In genomic region chr14:64338616-64339316, GRCh38 we compare ENCODE assay signal across 8 cellular contexts. TPM values are rescaled to one million over a fixed set of nuclear protein-coding genes. Genes with fewer than 3 reads are reported as not detected.
DNase-seq lines count a peak whose midpoint lies in the region; ATAC-seq, FAIRE-seq and TF ChIP-seq lines count a peak whose summit lies in the region.

No MANE protein-coding gene starts in this region.

- H3K4me1 Mint-ChIP-seq in Calu3 (ENCODE audit: low read depth, unreplicated experiment): peaks cover 12% of the 10 kb centered on the region

- FAIRE-seq in endometrium (lab: Jason Lieb, UNC): peak; percentile 90

- peak; percentile 88 for ATAC-seq in GM21423 (IDR thresholded peaks at IDR 0.05; ENCODE audit: unreplicated experiment)

- H3K4me3 Mint-ChIP-seq in Calu3 (ENCODE audit: low read depth, unreplicated experiment): peak overlapping the region; percentile 88

- no peak for TF ChIP-seq CTCF in Calu3 (IDR thresholded peaks at IDR 0.05; ENCODE audit: unreplicated experiment)

- H3K27me3 Mint-ChIP-seq in Calu3 (ENCODE audit: unreplicated experiment): no peaks in the 10 kb centered on the region

- H3K27me3 ChIP-seq in HUES48 (ENCODE audit: control insufficient read depth, insufficient read depth, low read length) (no peaks in the 10 kb centered on the region), NT2/D1 (ENCODE audit: insufficient read depth, insufficient read length) (no peaks in the 10 kb centered on the region)

- WGBS in mesodermal cell (ENCODE audit: insufficient coverage in 2 of 2), 2 experiments: 1 to 2% methylated on average over 33 to 34 of the region's 49 CpGs

- no TSS peak for BruUV-seq in Calu3 (replicated peaks; lab: Mats Ljungman, UMichigan)

- H3K9me3 ChIP-seq in HUES48 (ENCODE audit: control insufficient read depth, insufficient read depth, low read length) (peaks cover 10% of the 10 kb centered on the region; the same call in 1 of the 2 replicates), NT2/D1 (ENCODE audit: insufficient read depth, low read length) (peaks cover 20% of the 10 kb centered on the region), mesodermal cell (ENCODE audit: control insufficient read depth, low read length) (peaks cover 14% of the 10 kb centered on the region)

- H3K4me1 ChIP-seq in HUES48 (ENCODE audit: control insufficient read depth, insufficient read depth, low read length) (peaks cover 10% of the 10 kb centered on the region), NT2/D1 (ENCODE audit: insufficient read depth, insufficient read length) (no peaks in the 10 kb centered on the region), mesodermal cell (ENCODE audit: control insufficient read depth, insufficient read depth, low read length, poor library complexity, severe bottlenecking) (no peaks in the 10 kb centered on the region)

- H3K9me3 Mint-ChIP-seq in Calu3 (ENCODE audit: low read depth, unreplicated experiment): peaks cover 6% of the 10 kb centered on the region

- H3K4me3 ChIP-seq in HUES48 (ENCODE audit: low read depth, low read length) (peak overlapping the region; percentile 93), NT2/D1 (ENCODE audit: insufficient read length, low read depth) (peak overlapping the region; percentile 66), mesodermal cell (ENCODE audit: extremely low read depth, insufficient read depth, low read length, poor library complexity, severe bottlenecking) (peak overlapping the region; percentile 69)

- intact Hi-C loops in Calu3 (cut with micrococcal nuclease; ENCODE audit: unreplicated experiment): no loop called here

- H3K9ac ChIP-seq in HUES48 (ENCODE audit: low read depth, low read length) (peak overlapping the region; percentile 78), NT2/D1 (ENCODE audit: insufficient read length, low read depth) (peak overlapping the region; percentile 90)

- peak; percentile 93 for DNase-seq in Calu3
- peak; percentile 92 for DNase-seq in NT2/D1 (ENCODE audit: low read depth, low spot score)
- DNase-seq in activated CD8-positive, alpha-beta memory T cell treated with anti-CD3 and anti-CD28 coated beads, Interleukin-2, amount 50 U/mL, for 24 hours (ENCODE audit: extremely low read depth): peak; percentile 78
- DNase-seq in stimulated activated CD8-positive, alpha-beta memory T cell treated with anti-CD3 and anti-CD28 coated beads, Interleukin-15, amount 100 ng/mL, for 24 hours (ENCODE audit: low read depth): peak; percentile 71

- H3K36me3 ChIP-seq in HUES48 (ENCODE audit: control insufficient read depth, insufficient read depth, low read length): no peaks in the 10 kb centered on the region
- H3K36me3 ChIP-seq in NT2/D1 (ENCODE audit: insufficient read depth, insufficient read length, low read length): no peaks in the 10 kb centered on the region
- H3K36me3 ChIP-seq in mesodermal cell (ENCODE audit: control insufficient read depth, insufficient read depth, low read length): no peaks in the 10 kb centered on the region

- H3K27ac ChIP-seq in HUES48 (ENCODE audit: low read depth, low read length) (peak overlapping the region; percentile 93), mesodermal cell (ENCODE audit: low read depth, low read length, severe bottlenecking) (peak overlapping the region; percentile 61)

- peaks cover 16% of the 10 kb centered on the region for H3K36me3 Mint-ChIP-seq in Calu3 (ENCODE audit: insufficient read depth, unreplicated experiment)

- peak overlapping the region; percentile 78 for H3K27ac Mint-ChIP-seq in Calu3 (ENCODE audit: unreplicated experiment)

- CTCF ChIA-PET in Calu3 (lab: Charles Lee): interaction anchor here (0.9 to 1.4 kb wide), 2 partner anchors 35 to 140 kb away, joined by 3 to 5 read pairs; no protein-coding TSS in a partner anchor

RNA-seq across cellular contexts. Expression of gene ESR2, which starts 44.6 kb away (rescaled TPM):
- 0.12 TPM in 1 of 2 replicates, not detected in the other for total RNA-seq in Calu3 (2022)
- 0.18 TPM for polyA plus RNA-seq in mesodermal cell (2013, experiment 1 of 2)
- polyA plus RNA-seq in mesodermal cell (2013, experiment 2 of 2): not detected

RNA-seq across cellular contexts. Expression of gene MTHFD1, which starts 49.4 kb away (rescaled TPM):
- total RNA-seq in Calu3 (2022): 155 and 164 TPM in 2 replicates
- 52.3 TPM for polyA plus RNA-seq in mesodermal cell (2013, experiment 1 of 2)
- 52.0 TPM for polyA plus RNA-seq in mesodermal cell (2013, experiment 2 of 2)

Comparison
In these comparisons a context has a peak if more than half of its experiments do, and no peak if none do; other contexts are left out.
1. Peak in every context shown above with its lines: DNase-seq, ATAC-seq, H3K4me3 ChIP-seq and H3K27ac ChIP-seq.